ENCODE assay signal across 1 cellular context in genomic region chr1:10211805-10212405, GRCh38.
TF ChIP-seq lines count a peak whose summit lies in the region.

No MANE protein-coding gene starts in this region.

TF ChIP-seq in K562, 482 proteins besides CTCF, POLR2A, EP300 and RAD21 (continued from another document):
- TF ChIP-seq SFPQ (IDR thresholded peaks at IDR 0.05; ENCODE audit: low read depth, low read length): no peak
- 0 out of 4 replicates have a peak, but pooled peaks of 1 of the 2 experiments have one; percentile 32 for TF ChIP-seq ARNT (IDR thresholded peaks at IDR 0.05)
- TF ChIP-seq ZNF436 (CRISPR knock-in tag; IDR thresholded peaks at IDR 0.05): no peak
- no peak for TF ChIP-seq CREM (IDR thresholded peaks at IDR 0.05; ENCODE audit: low read depth)
- TF ChIP-seq ZNF444 (CRISPR knock-in tag; IDR thresholded peaks at IDR 0.05): no peak
- TF ChIP-seq NONO (IDR thresholded peaks at IDR 0.05; ENCODE audit: low read depth in 2 of 2, low read length in 1 of 2): no peak
- no peak for TF ChIP-seq HES1 (IDR thresholded peaks at IDR 0.05; ENCODE audit: low read depth)
- peak; percentile 25; the same call in 1 of the 2 replicates for TF ChIP-seq ZNF511 (CRISPR knock-in tag; IDR thresholded peaks at IDR 0.05)
- no peak for TF ChIP-seq SRSF1 (IDR thresholded peaks at IDR 0.05; ENCODE audit: low read depth, low read length)
TF ChIP-seq in K562: peak in this region for 30.
